Comparison of ENCODE assay signal across 19 cellular contexts in the genomic region with DNA sequence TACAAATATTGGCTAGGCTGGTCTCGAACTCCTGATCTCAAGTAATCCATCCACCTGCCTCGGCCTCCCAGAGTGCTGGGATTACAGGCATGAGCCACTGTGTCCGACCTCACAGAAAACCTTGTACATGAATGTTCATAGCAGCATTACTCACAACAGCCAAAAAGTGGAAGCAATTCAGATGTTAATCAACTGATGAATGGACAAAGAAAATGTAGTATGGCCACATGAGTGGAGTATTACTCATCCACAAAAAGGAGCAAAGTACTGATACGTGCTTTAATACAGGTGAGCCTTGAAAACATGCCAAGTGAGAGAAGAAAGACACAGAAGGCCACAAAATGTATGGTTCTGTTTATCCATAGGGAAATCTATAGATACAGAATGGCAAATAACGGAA. TPM values are rescaled to one million over a fixed set of nuclear protein-coding genes. Genes with fewer than 3 reads are reported as not detected.
A peak's percentile ranks its signal among the peaks of the same experiment; 100 is the strongest.
DNase-seq lines count a peak whose midpoint lies in the region; ATAC-seq, FAIRE-seq and TF ChIP-seq lines count a peak whose summit lies in the region.
"Had no signal": no experiment of that assay in that cellular context is flagged by ENCODE, and none has a peak within 500 bp of the region (broad histone marks: within the 10 kb centered on the region; RNA-seq: fewer than 3 reads in every experiment).

No MANE protein-coding gene starts in this region.

- ATAC-seq in RWPE2 (ENCODE audit: low read depth) = peak; percentile 62; the same call in 1 of the 3 replicates
- no peak for ATAC-seq in GM21423 (IDR thresholded peaks at IDR 0.05; ENCODE audit: unreplicated experiment)
- ATAC-seq: HepG2 had no signal

- peak; percentile 81 for FAIRE-seq in keratinocyte (lab: Jason Lieb, UNC)
- FAIRE-seq in small intestine (lab: Jason Lieb, UNC) = no peak
- FAIRE-seq: A204.1, D721Med, GM12892, GM18507, H1, HepG2 had no signal

- H3K4me3 ChIP-seq in RWPE2 (ENCODE audit: severe bottlenecking) (no peak overlapping the region), epithelial cell of esophagus (ENCODE audit: low read length) (no peak overlapping the region), keratinocyte (ENCODE audit: control insufficient read depth in 2 of 3, extremely low read depth in 1 of 3, insufficient read depth in 2 of 3, low read depth in 1 of 3, low read length in 3 of 3) (no peak overlapping the region), small intestine (ENCODE audit: low read depth in 1 of 2, low read length in 2 of 2) (no peak overlapping the region)

- H3K79me2 ChIP-seq in keratinocyte (ENCODE audit: control insufficient read depth, insufficient read depth, low read length) = peaks cover 4% of the 10 kb centered on the region

- H3K9me3 ChIP-seq in RWPE2 (ENCODE audit: severe bottlenecking) (no peaks in the 10 kb centered on the region), keratinocyte (ENCODE audit: control insufficient read depth, low read depth, low read length) (no peaks in the 10 kb centered on the region), small intestine (ENCODE audit: control insufficient read depth, low read depth) (no peaks in the 10 kb centered on the region)
- H3K9me3 ChIP-seq: Caco-2 had no signal

- no peaks in the 10 kb centered on the region for H3K9me1 ChIP-seq in keratinocyte (ENCODE audit: control insufficient read depth, extremely low read depth, insufficient read depth, low read length)

- H4K20me1 ChIP-seq in keratinocyte (ENCODE audit: control insufficient read depth, extremely low read depth, insufficient read depth, low read length) = no peaks in the 10 kb centered on the region

- peaks cover 80% of the 10 kb centered on the region for H3K36me3 ChIP-seq in RWPE2 (ENCODE audit: low read depth)
- H3K36me3 ChIP-seq in keratinocyte (ENCODE audit: control insufficient read depth in 2 of 2, extremely low read depth in 1 of 2, insufficient read depth in 2 of 2, low read length in 2 of 2) = peaks cover 20 to 30% of the 10 kb centered on the region in 2 experiments
- peaks cover 8 to 12% of the 10 kb centered on the region in 2 donors for H3K36me3 ChIP-seq in small intestine (ENCODE audit: control insufficient read depth in 2 of 2, insufficient read depth in 2 of 2, low read length in 2 of 2)

- no peak for DNase-seq in RWPE2 (ENCODE audit: low spot score)
- DNase-seq in epithelial cell of esophagus (ENCODE audit: low read depth) = peak; percentile 92
- peak; percentile 61 for DNase-seq in keratinocyte (ENCODE audit: low read depth, low spot score)
- peak; percentile 16 for DNase-seq in small intestine
- DNase-seq in activated CD8-positive, alpha-beta memory T cell treated with anti-CD3 and anti-CD28 coated beads, Interleukin-2, amount 50 U/mL, for 48 hours = no peak
- DNase-seq in MV-4-11 (lab: John Stamatoyannopoulos, UW) = no peak
- DNase-seq: AML-193; Caco-2; CD4-positive, alpha-beta T cell; GDM1; H9 had no signal

- H3K9ac ChIP-seq in keratinocyte (ENCODE audit: control insufficient read depth, extremely low read depth, insufficient read depth, low read length) = no peak overlapping the region

- H3K4me1 ChIP-seq in RWPE2 (ENCODE audit: insufficient read depth, poor library complexity, severe bottlenecking) (no peaks in the 10 kb centered on the region), keratinocyte (ENCODE audit: control insufficient read depth, extremely low read depth, insufficient read depth, low read length) (peaks cover 5% of the 10 kb centered on the region), small intestine (ENCODE audit: control insufficient read depth in 2 of 2, insufficient read depth in 1 of 2, low read depth in 1 of 2, low read length in 1 of 2) (no peaks in the 10 kb centered on the region)

- H2AFZ ChIP-seq in keratinocyte (ENCODE audit: control insufficient read depth, low read length) = no peak overlapping the region

- no peaks in the 10 kb centered on the region for H3K27me3 ChIP-seq in RWPE2 (ENCODE audit: insufficient read depth, poor library complexity, severe bottlenecking)
- H3K27me3 ChIP-seq in keratinocyte (ENCODE audit: control insufficient read depth, extremely low read depth, insufficient read depth, low read length) = no peaks in the 10 kb centered on the region
- no peaks in the 10 kb centered on the region for H3K27me3 ChIP-seq in small intestine (ENCODE audit: control insufficient read depth in 2 of 2, insufficient read depth in 2 of 2, low read length in 2 of 2)

- no peak overlapping the region for H3K4me2 ChIP-seq in keratinocyte (ENCODE audit: control insufficient read depth, extremely low read depth, insufficient read depth, low read depth, low read length)

- TF ChIP-seq CTCF in RWPE2 (IDR thresholded peaks at IDR 0.05; ENCODE audit: poor library complexity, severe bottlenecking) (no peak), epithelial cell of esophagus (IDR thresholded peaks at IDR 0.05; ENCODE audit: insufficient read depth, low read depth, low read length, missing control alignments) (no peak), keratinocyte (optimal IDR thresholded peaks at IDR 0.05 in 1 of 3, IDR thresholded peaks at IDR 0.05 in 1 of 3, conservative IDR thresholded peaks at IDR 0.05 in 1 of 3; ENCODE audit: extremely low read depth in 1 of 3, insufficient read depth in 2 of 3, low read length in 3 of 3) (no peak)

- WGBS in small intestine, 3 donors = 91 to 96% (median 95%) methylated on average over 5 of the region's 5 CpGs

- dilution Hi-C loops in keratinocyte (cut with MboI; ENCODE audit: extremely low pct_ligation_motif_present, low sequenced_read_pairs) = no loop called here

- H3K27ac ChIP-seq in RWPE2 (ENCODE audit: poor library complexity, severe bottlenecking) (no peak overlapping the region), keratinocyte (ENCODE audit: control insufficient read depth, insufficient read depth, low read length) (no peak overlapping the region), small intestine (ENCODE audit: low read depth in 1 of 2, low read length in 1 of 2) (no peak overlapping the region)
- H3K27ac ChIP-seq: C4-2B had no signal

RNA-seq across cellular contexts. Expression of a gene that starts 20.6 kb away (rescaled TPM):
- polyA plus RNA-seq in keratinocyte (10.4 to 16.6 TPM (median 11.1 TPM) in 3 replicates), small intestine (10 to 100 TPM in 2 of 3 donors, 1 to 10 TPM in 1; 9.6 to 13.5 (median 11.3) TPM)
- polyA plus RNA-seq in keratinocyte (2011; ENCODE audit: low read depth) = 4.9 TPM
- 4.6 and 8.8 TPM in 2 replicates for polyA plus RNA-seq in keratinocyte (2011; cell fraction: cytosol; rRNA removed)
- 23.4 and 27.6 TPM in 2 replicates for polyA plus RNA-seq in keratinocyte (2011; cell fraction: nucleus; rRNA removed)
- 5.1 and 5.9 TPM in 2 replicates for polyA plus RNA-seq in keratinocyte (2012; ENCODE audit: low replicate concordance)
- 13.2 to 31.2 TPM (median 19.1 TPM) in 3 replicates for polyA minus RNA-seq in keratinocyte
- 10.2 TPM for polyA minus RNA-seq in keratinocyte (2011; cell fraction: cytosol; rRNA and poly(A)+ RNA removed)
- polyA minus RNA-seq in keratinocyte (2011; cell fraction: nucleus; rRNA and poly(A)+ RNA removed) = 19.1 and 35.0 TPM in 2 replicates

Comparison
In these comparisons a context has a peak if more than half of its experiments do, and no peak if none do; other contexts are left out.
1. DNase-seq: peak in epithelial cell of esophagus (single experiment), keratinocyte (single experiment) and small intestine (single experiment); none in RWPE2 (single experiment), activated CD8-positive, alpha-beta memory T cell treated with anti-CD3 and anti-CD28 coated beads, Interleukin-2, amount 50 U/mL, for 48 hours (single experiment) and MV-4-11 (single experiment).